19 cellular contexts compared by ENCODE assay signal in genomic region chr9:4425358-4426045, GRCh38.
DNase-seq lines count a peak whose midpoint lies in the region; FAIRE-seq and TF ChIP-seq lines count a peak whose summit lies in the region.
"Had no signal": no experiment of that assay in that cellular context is flagged by ENCODE, and none has a peak within 500 bp of the region (broad histone marks: within the 10 kb centered on the region; RNA-seq: fewer than 3 reads in every experiment).

No MANE protein-coding gene starts in this region.

- no peaks in the 10 kb centered on the region for H3K79me2 ChIP-seq in hepatocyte

- no peaks in the 10 kb centered on the region for H3K9me3 ChIP-seq in hepatocyte (ENCODE audit: low read depth)
- H3K9me3 ChIP-seq: Caco-2, MG63, sigmoid colon had no signal

- FAIRE-seq in GM19239 (lab: Jason Lieb, UNC) (peak; percentile 51), bronchial epithelial cell (lab: Jason Lieb, UNC) (peak; percentile 77)

- H3K4me2 ChIP-seq in hepatocyte: no peak overlapping the region

- H3K4me1 ChIP-seq in hepatocyte (ENCODE audit: insufficient read depth): peaks cover 27% of the 10 kb centered on the region
- H3K4me1 ChIP-seq: sigmoid colon had no signal

- H3K4me3 ChIP-seq in bronchial epithelial cell (ENCODE audit: low read depth, low read length) (no peak overlapping the region), hepatocyte (no peak overlapping the region)
- H3K4me3 ChIP-seq: cardiac muscle cell, MG63, sigmoid colon had no signal

- WGBS in hepatocyte (ENCODE audit: low lambda C conversion rate, missing lambda C conversion rate): 92% methylated on average over 4 of the region's 4 CpGs

- no peaks in the 10 kb centered on the region for H3K27me3 ChIP-seq in bronchial epithelial cell (ENCODE audit: control insufficient read depth, insufficient read depth, low read length)
- H3K27me3 ChIP-seq in hepatocyte: no peaks in the 10 kb centered on the region
- H3K27me3 ChIP-seq: cardiac muscle cell, MG63, sigmoid colon had no signal

- no peaks in the 10 kb centered on the region for H3K9me2 ChIP-seq in hepatocyte (replicated peaks; ENCODE audit: insufficient read depth)

- DNase-seq in AG20443 (ENCODE audit: low spot score) (peak; percentile 37), GM19239 (ENCODE audit: insufficient read length, low spot score) (no peak), bronchial epithelial cell (ENCODE audit: low read depth) (peak; percentile 54), hepatocyte (ENCODE audit: low spot score) (peak; percentile 8), NCI-H2227 (lab: John Stamatoyannopoulos, UW; ENCODE audit: unreplicated experiment) (no peak), GF-D8 (lab: John Stamatoyannopoulos, UW) (no peak), NCI-H2029 (lab: John Stamatoyannopoulos, UW) (no peak), GM13976 (ENCODE audit: low spot score) (no peak)
- DNase-seq: activated B cell treated with CpG ODN at 0.5 μM for 24 hours; activated naive CD8-positive, alpha-beta T cell treated with anti-CD3 and anti-CD28 coated beads, Interleukin-2, amount 10 ng/mL, durations not matched to agents 7 days and 5 days; Caco-2; MG63; NCI-H187; NCI-H446 treated with DMSO at 0.1 percent for 48 hours; RPMI8226; sigmoid colon; stimulated activated CD4-positive, alpha-beta T cell treated with anti-CD3 and anti-CD28 coated beads, Interleukin-2, amount 100 ng/mL, for 48 hours; T-helper 17 cell had no signal

- no peaks in the 10 kb centered on the region for H4K20me1 ChIP-seq in hepatocyte (ENCODE audit: insufficient read depth, poor library complexity, severe bottlenecking)

- no peak overlapping the region for H2AFZ ChIP-seq in hepatocyte

- H3K36me3 ChIP-seq in bronchial epithelial cell (ENCODE audit: control insufficient read depth, insufficient read depth, low read length) (no peaks in the 10 kb centered on the region), hepatocyte (replicated peaks; ENCODE audit: insufficient read depth, low read depth) (no peaks in the 10 kb centered on the region)
- H3K36me3 ChIP-seq: cardiac muscle cell, MG63, sigmoid colon had no signal

- no peak overlapping the region for H3K27ac ChIP-seq in hepatocyte
- H3K27ac ChIP-seq: cardiac muscle cell, sigmoid colon had no signal

- TF ChIP-seq CTCF in bronchial epithelial cell (IDR thresholded peaks at IDR 0.05; ENCODE audit: insufficient read depth, low read length, severe bottlenecking) (no peak), hepatocyte (IDR thresholded peaks at IDR 0.05; ENCODE audit: poor library complexity) (no peak), GM13976 (IDR thresholded peaks at IDR 0.05; ENCODE audit: borderline replicate concordance, control extremely low read depth, extremely low read depth, insufficient read depth, missing control alignments) (no peak)

- in situ Hi-C loops in GM13976 (cut with MboI; ENCODE audit: low sequenced_read_pairs, unreplicated experiment): no loop called here

Comparison
In these comparisons a context has a peak if more than half of its experiments do, and no peak if none do; other contexts are left out.
1. DNase-seq: peak in AG20443 (single experiment), bronchial epithelial cell (single experiment) and hepatocyte (single experiment); none in GM19239 (single experiment), NCI-H2227 (single experiment), GF-D8 (single experiment), NCI-H2029 (single experiment) and GM13976 (single experiment).